Comparison of ENCODE assay signal across 1 cellular context in the genomic region with DNA sequence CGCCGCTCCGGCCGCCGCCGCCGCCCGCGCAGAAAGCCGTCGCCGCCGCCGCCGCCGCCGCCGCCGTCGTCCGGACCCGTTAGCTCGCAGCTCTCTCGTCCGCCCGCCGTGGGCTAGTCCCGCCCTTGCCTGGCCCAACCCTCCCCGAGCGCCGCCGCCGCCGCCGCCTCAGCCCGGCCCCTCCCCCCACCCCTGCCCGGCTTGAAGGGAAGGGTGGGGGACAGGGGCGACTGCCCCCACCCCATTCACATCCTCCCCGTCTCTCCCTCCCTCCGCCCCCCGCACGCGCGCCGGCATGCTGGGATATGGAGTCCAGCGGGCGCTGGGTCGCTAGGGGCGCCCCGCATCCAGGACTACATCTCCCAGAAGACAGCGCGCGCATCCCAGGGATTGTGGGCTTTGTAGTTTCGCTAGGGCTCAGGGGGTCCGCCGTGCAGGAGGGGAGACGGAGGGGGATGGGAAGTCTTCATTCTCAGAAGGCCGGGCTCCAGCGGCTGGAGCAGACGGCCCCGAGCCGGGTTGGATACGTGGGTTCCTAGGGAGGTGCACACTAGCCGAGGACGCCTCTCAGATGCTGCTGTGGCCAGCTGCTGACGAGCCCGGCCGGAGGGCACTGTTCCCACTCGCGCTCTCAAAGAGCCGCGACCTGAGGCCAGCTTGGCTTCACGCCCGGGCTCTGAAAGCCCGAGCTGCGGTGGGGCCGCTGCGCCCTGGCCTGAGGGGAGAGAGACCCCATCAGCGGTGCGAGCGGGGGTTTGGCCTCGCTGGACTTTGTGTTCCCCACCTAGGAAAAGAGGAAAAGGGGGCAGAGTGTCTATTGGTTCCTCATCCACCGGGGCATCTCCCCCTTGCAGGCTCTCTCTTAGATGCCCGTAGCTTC.
A peak's percentile ranks its signal among the peaks of the same experiment; 100 is the strongest.
TF ChIP-seq lines count a peak whose summit lies in the region.

A gene with protein sequence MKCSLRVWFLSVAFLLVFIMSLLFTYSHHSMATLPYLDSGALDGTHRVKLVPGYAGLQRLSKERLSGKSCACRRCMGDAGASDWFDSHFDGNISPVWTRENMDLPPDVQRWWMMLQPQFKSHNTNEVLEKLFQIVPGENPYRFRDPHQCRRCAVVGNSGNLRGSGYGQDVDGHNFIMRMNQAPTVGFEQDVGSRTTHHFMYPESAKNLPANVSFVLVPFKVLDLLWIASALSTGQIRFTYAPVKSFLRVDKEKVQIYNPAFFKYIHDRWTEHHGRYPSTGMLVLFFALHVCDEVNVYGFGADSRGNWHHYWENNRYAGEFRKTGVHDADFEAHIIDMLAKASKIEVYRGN (minus strand): TSS at position 118 of the 880 bp plus-strand sequence. CDS start 40,570 bp downstream, outside the sequence.

TF ChIP-seq in K562, 482 proteins besides CTCF, POLR2A, EP300 and RAD21 (continued from another document):
- TF ChIP-seq, protein P1, sequence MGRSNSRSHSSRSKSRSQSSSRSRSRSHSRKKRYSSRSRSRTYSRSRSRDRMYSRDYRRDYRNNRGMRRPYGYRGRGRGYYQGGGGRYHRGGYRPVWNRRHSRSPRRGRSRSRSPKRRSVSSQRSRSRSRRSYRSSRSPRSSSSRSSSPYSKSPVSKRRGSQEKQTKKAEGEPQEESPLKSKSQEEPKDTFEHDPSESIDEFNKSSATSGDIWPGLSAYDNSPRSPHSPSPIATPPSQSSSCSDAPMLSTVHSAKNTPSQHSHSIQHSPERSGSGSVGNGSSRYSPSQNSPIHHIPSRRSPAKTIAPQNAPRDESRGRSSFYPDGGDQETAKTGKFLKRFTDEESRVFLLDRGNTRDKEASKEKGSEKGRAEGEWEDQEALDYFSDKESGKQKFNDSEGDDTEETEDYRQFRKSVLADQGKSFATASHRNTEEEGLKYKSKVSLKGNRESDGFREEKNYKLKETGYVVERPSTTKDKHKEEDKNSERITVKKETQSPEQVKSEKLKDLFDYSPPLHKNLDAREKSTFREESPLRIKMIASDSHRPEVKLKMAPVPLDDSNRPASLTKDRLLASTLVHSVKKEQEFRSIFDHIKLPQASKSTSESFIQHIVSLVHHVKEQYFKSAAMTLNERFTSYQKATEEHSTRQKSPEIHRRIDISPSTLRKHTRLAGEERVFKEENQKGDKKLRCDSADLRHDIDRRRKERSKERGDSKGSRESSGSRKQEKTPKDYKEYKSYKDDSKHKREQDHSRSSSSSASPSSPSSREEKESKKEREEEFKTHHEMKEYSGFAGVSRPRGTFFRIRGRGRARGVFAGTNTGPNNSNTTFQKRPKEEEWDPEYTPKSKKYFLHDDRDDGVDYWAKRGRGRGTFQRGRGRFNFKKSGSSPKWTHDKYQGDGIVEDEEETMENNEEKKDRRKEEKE (IDR thresholded peaks at IDR 0.05; ENCODE audit: borderline replicate concordance in 1 of 2, control insufficient read depth in 1 of 2, low read depth in 2 of 2, low read length in 1 of 2): peak in 1 of 2 experiments; percentile 76; a peak in 2 of 4 replicates
- TF ChIP-seq, protein P2, sequence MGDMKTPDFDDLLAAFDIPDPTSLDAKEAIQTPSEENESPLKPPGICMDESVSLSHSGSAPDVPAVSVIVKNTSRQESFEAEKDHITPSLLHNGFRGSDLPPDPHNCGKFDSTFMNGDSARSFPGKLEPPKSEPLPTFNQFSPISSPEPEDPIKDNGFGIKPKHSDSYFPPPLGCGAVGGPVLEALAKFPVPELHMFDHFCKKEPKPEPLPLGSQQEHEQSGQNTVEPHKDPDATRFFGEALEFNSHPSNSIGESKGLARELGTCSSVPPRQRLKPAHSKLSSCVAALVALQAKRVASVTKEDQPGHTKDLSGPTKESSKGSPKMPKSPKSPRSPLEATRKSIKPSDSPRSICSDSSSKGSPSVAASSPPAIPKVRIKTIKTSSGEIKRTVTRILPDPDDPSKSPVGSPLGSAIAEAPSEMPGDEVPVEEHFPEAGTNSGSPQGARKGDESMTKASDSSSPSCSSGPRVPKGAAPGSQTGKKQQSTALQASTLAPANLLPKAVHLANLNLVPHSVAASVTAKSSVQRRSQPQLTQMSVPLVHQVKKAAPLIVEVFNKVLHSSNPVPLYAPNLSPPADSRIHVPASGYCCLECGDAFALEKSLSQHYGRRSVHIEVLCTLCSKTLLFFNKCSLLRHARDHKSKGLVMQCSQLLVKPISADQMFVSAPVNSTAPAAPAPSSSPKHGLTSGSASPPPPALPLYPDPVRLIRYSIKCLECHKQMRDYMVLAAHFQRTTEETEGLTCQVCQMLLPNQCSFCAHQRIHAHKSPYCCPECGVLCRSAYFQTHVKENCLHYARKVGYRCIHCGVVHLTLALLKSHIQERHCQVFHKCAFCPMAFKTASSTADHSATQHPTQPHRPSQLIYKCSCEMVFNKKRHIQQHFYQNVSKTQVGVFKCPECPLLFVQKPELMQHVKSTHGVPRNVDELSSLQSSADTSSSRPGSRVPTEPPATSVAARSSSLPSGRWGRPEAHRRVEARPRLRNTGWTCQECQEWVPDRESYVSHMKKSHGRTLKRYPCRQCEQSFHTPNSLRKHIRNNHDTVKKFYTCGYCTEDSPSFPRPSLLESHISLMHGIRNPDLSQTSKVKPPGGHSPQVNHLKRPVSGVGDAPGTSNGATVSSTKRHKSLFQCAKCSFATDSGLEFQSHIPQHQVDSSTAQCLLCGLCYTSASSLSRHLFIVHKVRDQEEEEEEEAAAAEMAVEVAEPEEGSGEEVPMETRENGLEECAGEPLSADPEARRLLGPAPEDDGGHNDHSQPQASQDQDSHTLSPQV (IDR thresholded peaks at IDR 0.05): peak; percentile 98
- no peak for TF ChIP-seq NFE2 (IDR thresholded peaks at IDR 0.05; ENCODE audit: low read depth)
- TF ChIP-seq, protein P3, sequence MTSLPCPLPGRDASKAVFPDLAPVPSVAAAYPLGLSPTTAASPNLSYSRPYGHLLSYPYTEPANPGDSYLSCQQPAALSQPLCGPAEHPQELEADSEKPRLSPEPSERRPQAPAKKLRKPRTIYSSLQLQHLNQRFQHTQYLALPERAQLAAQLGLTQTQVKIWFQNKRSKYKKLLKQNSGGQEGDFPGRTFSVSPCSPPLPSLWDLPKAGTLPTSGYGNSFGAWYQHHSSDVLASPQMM (CRISPR knock-in tag; IDR thresholded peaks at IDR 0.05): no peak
- no peak for TF ChIP-seq ZNF347 (CRISPR knock-in tag; IDR thresholded peaks at IDR 0.05; ENCODE audit: low read depth)
- TF ChIP-seq, protein P4, sequence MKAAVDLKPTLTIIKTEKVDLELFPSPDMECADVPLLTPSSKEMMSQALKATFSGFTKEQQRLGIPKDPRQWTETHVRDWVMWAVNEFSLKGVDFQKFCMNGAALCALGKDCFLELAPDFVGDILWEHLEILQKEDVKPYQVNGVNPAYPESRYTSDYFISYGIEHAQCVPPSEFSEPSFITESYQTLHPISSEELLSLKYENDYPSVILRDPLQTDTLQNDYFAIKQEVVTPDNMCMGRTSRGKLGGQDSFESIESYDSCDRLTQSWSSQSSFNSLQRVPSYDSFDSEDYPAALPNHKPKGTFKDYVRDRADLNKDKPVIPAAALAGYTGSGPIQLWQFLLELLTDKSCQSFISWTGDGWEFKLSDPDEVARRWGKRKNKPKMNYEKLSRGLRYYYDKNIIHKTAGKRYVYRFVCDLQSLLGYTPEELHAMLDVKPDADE (conservative IDR thresholded peaks at IDR 0.05; ENCODE audit: control insufficient read depth, low read depth, low read length): peak; percentile 100
- peak; percentile 97 for TF ChIP-seq ZNF584 (CRISPR knock-in tag; IDR thresholded peaks at IDR 0.05; ENCODE audit: low read depth)
- TF ChIP-seq SETDB1 (IDR thresholded peaks at IDR 0.05; ENCODE audit: low read length): no peak
- TF ChIP-seq ZNF134 (CRISPR knock-in tag; conservative IDR thresholded peaks at IDR 0.05): peak; percentile 75
- peak; percentile 95; the same call in 1 of the 2 replicates for TF ChIP-seq DMBX1 (CRISPR knock-in tag; IDR thresholded peaks at IDR 0.05; ENCODE audit: borderline replicate concordance)
- TF ChIP-seq, protein P5, sequence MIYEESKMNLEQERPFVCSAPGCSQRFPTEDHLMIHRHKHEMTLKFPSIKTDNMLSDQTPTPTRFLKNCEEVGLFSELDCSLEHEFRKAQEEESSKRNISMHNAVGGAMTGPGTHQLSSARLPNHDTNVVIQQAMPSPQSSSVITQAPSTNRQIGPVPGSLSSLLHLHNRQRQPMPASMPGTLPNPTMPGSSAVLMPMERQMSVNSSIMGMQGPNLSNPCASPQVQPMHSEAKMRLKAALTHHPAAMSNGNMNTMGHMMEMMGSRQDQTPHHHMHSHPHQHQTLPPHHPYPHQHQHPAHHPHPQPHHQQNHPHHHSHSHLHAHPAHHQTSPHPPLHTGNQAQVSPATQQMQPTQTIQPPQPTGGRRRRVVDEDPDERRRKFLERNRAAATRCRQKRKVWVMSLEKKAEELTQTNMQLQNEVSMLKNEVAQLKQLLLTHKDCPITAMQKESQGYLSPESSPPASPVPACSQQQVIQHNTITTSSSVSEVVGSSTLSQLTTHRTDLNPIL (CRISPR knock-in tag; IDR thresholded peaks at IDR 0.05): no peak
- TF ChIP-seq, protein P6, sequence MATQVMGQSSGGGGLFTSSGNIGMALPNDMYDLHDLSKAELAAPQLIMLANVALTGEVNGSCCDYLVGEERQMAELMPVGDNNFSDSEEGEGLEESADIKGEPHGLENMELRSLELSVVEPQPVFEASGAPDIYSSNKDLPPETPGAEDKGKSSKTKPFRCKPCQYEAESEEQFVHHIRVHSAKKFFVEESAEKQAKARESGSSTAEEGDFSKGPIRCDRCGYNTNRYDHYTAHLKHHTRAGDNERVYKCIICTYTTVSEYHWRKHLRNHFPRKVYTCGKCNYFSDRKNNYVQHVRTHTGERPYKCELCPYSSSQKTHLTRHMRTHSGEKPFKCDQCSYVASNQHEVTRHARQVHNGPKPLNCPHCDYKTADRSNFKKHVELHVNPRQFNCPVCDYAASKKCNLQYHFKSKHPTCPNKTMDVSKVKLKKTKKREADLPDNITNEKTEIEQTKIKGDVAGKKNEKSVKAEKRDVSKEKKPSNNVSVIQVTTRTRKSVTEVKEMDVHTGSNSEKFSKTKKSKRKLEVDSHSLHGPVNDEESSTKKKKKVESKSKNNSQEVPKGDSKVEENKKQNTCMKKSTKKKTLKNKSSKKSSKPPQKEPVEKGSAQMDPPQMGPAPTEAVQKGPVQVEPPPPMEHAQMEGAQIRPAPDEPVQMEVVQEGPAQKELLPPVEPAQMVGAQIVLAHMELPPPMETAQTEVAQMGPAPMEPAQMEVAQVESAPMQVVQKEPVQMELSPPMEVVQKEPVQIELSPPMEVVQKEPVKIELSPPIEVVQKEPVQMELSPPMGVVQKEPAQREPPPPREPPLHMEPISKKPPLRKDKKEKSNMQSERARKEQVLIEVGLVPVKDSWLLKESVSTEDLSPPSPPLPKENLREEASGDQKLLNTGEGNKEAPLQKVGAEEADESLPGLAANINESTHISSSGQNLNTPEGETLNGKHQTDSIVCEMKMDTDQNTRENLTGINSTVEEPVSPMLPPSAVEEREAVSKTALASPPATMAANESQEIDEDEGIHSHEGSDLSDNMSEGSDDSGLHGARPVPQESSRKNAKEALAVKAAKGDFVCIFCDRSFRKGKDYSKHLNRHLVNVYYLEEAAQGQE (CRISPR knock-in tag; IDR thresholded peaks at IDR 0.05; ENCODE audit: low read depth): peak; percentile 82; the same call in 1 of the 2 replicates
- no peak for TF ChIP-seq CBFA2T2 (conservative IDR thresholded peaks at IDR 0.05)
- TF ChIP-seq TEAD1 (CRISPR knock-in tag; IDR thresholded peaks at IDR 0.05): peak; percentile 60 to 93; a peak in 2 of 4 replicates
